Comparison of ENCODE assay signal across 21 cellular contexts in genomic region chr2:189552991-189553404, GRCh38. TPM values are rescaled to one million over a fixed set of nuclear protein-coding genes. Genes with fewer than 3 reads are reported as not detected.
DNase-seq lines count a peak whose midpoint lies in the region; ATAC-seq and TF ChIP-seq lines count a peak whose summit lies in the region.
"Had no signal": no experiment of that assay in that cellular context is flagged by ENCODE, and none has a peak within 500 bp of the region (broad histone marks: within the 10 kb centered on the region; RNA-seq: fewer than 3 reads in every experiment).

No MANE protein-coding gene starts in this region.

- CTCF ChIA-PET in naive thymus-derived CD4-positive, alpha-beta T cell (lab: Charles Lee) = no interaction called here

- no peaks in the 10 kb centered on the region for H3K36me3 ChIP-seq in thoracic aorta
- H3K36me3 ChIP-seq in naive thymus-derived CD4-positive, alpha-beta T cell (ENCODE audit: control insufficient read depth in 2 of 3, insufficient read depth in 3 of 3, low read length in 3 of 3) = no peaks in the 10 kb centered on the region
- H3K36me3 ChIP-seq: BLaER1 treated with 17β-estradiol and CSF1 and Interleukin-3, amounts not matched to agents 10 nM and 100 nM had no signal

- peak; percentile 32 for DNase-seq in NCI-H460 (ENCODE audit: extremely low read depth, low read depth)
- DNase-seq in dermis blood vessel endothelial cell = peak; percentile 14
- DNase-seq in kidney glomerular epithelial cell (lab: John Stamatoyannopoulos, UW) = peak; percentile 19
- DNase-seq in thoracic aorta (ENCODE audit: low spot score) = no peak
- DNase-seq in SIG-M5 treated with dmso at 0.1 percent for 504 hours (lab: John Stamatoyannopoulos, UW; ENCODE audit: unreplicated experiment) = no peak
- DNase-seq in activated T-cell treated with anti-CD3 and anti-CD28 coated beads, Interleukin-2, amount 50 U/mL, for 48 hours = no peak
- DNase-seq in NAMALWA (ENCODE audit: low spot score) = no peak
- DNase-seq in naive thymus-derived CD4-positive, alpha-beta T cell = no peak
- DNase-seq: activated CD4-positive, alpha-beta T cell treated with anti-CD3 and anti-CD28 coated beads for 1 hour; activated naive CD8-positive, alpha-beta T cell treated with anti-CD3 and anti-CD28 coated beads, Interleukin-2, amount 10 ng/mL, durations not matched to agents 7 days and 5 days; DMS79; H9; NCI-H1694 treated with DMSO at 0.1 percent for 48 hours; NCI-H774; nucleus accumbens; RPMI8226; stimulated activated CD4-positive, alpha-beta T cell treated with anti-CD3 and anti-CD28 coated beads, Interleukin-12 subunit alpha, Interleukin-12 subunit beta, amount 100 ng/mL, for 4 hours; T-helper 1 cell had no signal

- H3K9me3 ChIP-seq in thoracic aorta = no peaks in the 10 kb centered on the region
- H3K9me3 ChIP-seq in naive thymus-derived CD4-positive, alpha-beta T cell (ENCODE audit: control insufficient read depth in 2 of 3, low read length in 3 of 3) = no peaks in the 10 kb centered on the region
- H3K9me3 ChIP-seq: BLaER1 treated with 17β-estradiol and CSF1 and Interleukin-3, amounts not matched to agents 10 nM and 100 nM had no signal

- peak overlapping the region; percentile 74 to 86 for H3K27ac ChIP-seq in thoracic aorta
- no peak overlapping the region for H3K27ac ChIP-seq in naive thymus-derived CD4-positive, alpha-beta T cell (ENCODE audit: low read depth, low read length)
- H3K27ac ChIP-seq: BLaER1 treated with 17β-estradiol and CSF1 and Interleukin-3, amounts not matched to agents 10 nM and 100 nM; KMS-11 had no signal

- no peak for ATAC-seq in thoracic aorta (ENCODE audit: insufficient number of reproducible peaks, low FRiP score, low read depth)
- no peak for ATAC-seq in naive thymus-derived CD4-positive, alpha-beta T cell

- H3K4me3 ChIP-seq in thoracic aorta = no peak overlapping the region
- no peak overlapping the region for H3K4me3 ChIP-seq in naive thymus-derived CD4-positive, alpha-beta T cell (ENCODE audit: low read length)
- H3K4me3 ChIP-seq: BLaER1 treated with 17β-estradiol and CSF1 and Interleukin-3, amounts not matched to agents 10 nM and 100 nM had no signal

- H3K9me3 Mint-ChIP-seq in naive thymus-derived CD4-positive, alpha-beta T cell = no peaks in the 10 kb centered on the region
- H3K9me3 Mint-ChIP-seq: activated naive CD8-positive, alpha-beta T cell treated with anti-CD3 and anti-CD28 coated beads, Interleukin-2, amount 10 ng/mL, durations not matched to agents 7 days and 5 days; H9; memory B cell had no signal

- no peak for TF ChIP-seq CTCF in thoracic aorta (IDR thresholded peaks at IDR 0.05)

- peaks cover 44 to 91% of the 10 kb centered on the region in 2 donors for H3K4me1 ChIP-seq in thoracic aorta (ENCODE audit: control insufficient read depth in 1 of 2, low read depth in 2 of 2)
- H3K4me1 ChIP-seq in naive thymus-derived CD4-positive, alpha-beta T cell (ENCODE audit: control insufficient read depth in 2 of 2, insufficient read depth in 2 of 2, low read length in 2 of 2) = no peaks in the 10 kb centered on the region

- peaks cover 0 to 1% (median 0%) of the 10 kb centered on the region in 5 donors for H3K36me3 Mint-ChIP-seq in naive thymus-derived CD4-positive, alpha-beta T cell
- H3K36me3 Mint-ChIP-seq: activated naive CD8-positive, alpha-beta T cell treated with anti-CD3 and anti-CD28 coated beads, Interleukin-2, amount 10 ng/mL, durations not matched to agents 7 days and 5 days; memory B cell had no signal

- no peaks in the 10 kb centered on the region for H3K27me3 ChIP-seq in thoracic aorta (replicated peaks; ENCODE audit: insufficient read depth)
- no peaks in the 10 kb centered on the region for H3K27me3 ChIP-seq in naive thymus-derived CD4-positive, alpha-beta T cell (ENCODE audit: control insufficient read depth in 2 of 2, insufficient read depth in 2 of 2, low read length in 2 of 2)
- H3K27me3 ChIP-seq: BLaER1 treated with 17β-estradiol and CSF1 and Interleukin-3, amounts not matched to agents 10 nM and 100 nM had no signal

- peaks cover 0 to 2% (median 0%) of the 10 kb centered on the region in 5 donors for H3K27me3 Mint-ChIP-seq in naive thymus-derived CD4-positive, alpha-beta T cell
- H3K27me3 Mint-ChIP-seq: activated naive CD8-positive, alpha-beta T cell treated with anti-CD3 and anti-CD28 coated beads, Interleukin-2, amount 10 ng/mL, durations not matched to agents 7 days and 5 days had no signal

- H3K4me1 Mint-ChIP-seq in naive thymus-derived CD4-positive, alpha-beta T cell = no peaks in the 10 kb centered on the region
- H3K4me1 Mint-ChIP-seq: memory B cell had no signal

- no peak overlapping the region for H3K27ac Mint-ChIP-seq in naive thymus-derived CD4-positive, alpha-beta T cell
- H3K27ac Mint-ChIP-seq: activated naive CD8-positive, alpha-beta T cell treated with anti-CD3 and anti-CD28 coated beads, Interleukin-2, amount 10 ng/mL, durations not matched to agents 7 days and 5 days; H9; memory B cell had no signal

- intact Hi-C loops in naive thymus-derived CD4-positive, alpha-beta T cell (cut with micrococcal nuclease) = no loop called here

- POLR2A ChIA-PET in naive thymus-derived CD4-positive, alpha-beta T cell (lab: Charles Lee) = no interaction called here

- no peak overlapping the region for H3K4me3 Mint-ChIP-seq in naive thymus-derived CD4-positive, alpha-beta T cell
- H3K4me3 Mint-ChIP-seq: activated naive CD8-positive, alpha-beta T cell treated with anti-CD3 and anti-CD28 coated beads, Interleukin-2, amount 10 ng/mL, durations not matched to agents 7 days and 5 days; H9; memory B cell had no signal

RNA-seq across cellular contexts. Expression of gene SLC40A1, which starts 27.6 kb away (rescaled TPM):
- total RNA-seq in NCI-H460 (2014; rRNA removed; shearing (Covaris generic)) = 8.8 and 12.5 TPM in 2 replicates
- polyA plus RNA-seq in NCI-H460 (2014; cell fraction: nucleus; rRNA removed) = 4.0 and 11.6 TPM in 2 replicates
- total RNA-seq in dermis blood vessel endothelial cell (98.0 and 113 TPM in 2 replicates), thoracic aorta (100 to 1,000 TPM in 1 of 2 donors, 10 to 100 TPM in 1; 76.5 to 118 TPM)
- total RNA-seq in naive thymus-derived CD4-positive, alpha-beta T cell = 10 to 100 TPM in 4 of 5 experiments, 1 to 10 TPM in 1; 4.2 to 38.0 (median 24.4) TPM
- 100 to 1,000 TPM; 101 to 117 TPM for polyA plus RNA-seq in naive thymus-derived CD4-positive, alpha-beta T cell
- total RNA-seq: H9 had no signal

Comparison
In these comparisons a context has a peak if more than half of its experiments do, and no peak if none do; other contexts are left out.
1. DNase-seq: peak in NCI-H460 (single experiment), dermis blood vessel endothelial cell (single experiment) and kidney glomerular epithelial cell (single experiment); none in thoracic aorta (single experiment), SIG-M5 treated with dmso at 0.1 percent for 504 hours (single experiment), activated T-cell treated with anti-CD3 and anti-CD28 coated beads, Interleukin-2, amount 50 U/mL, for 48 hours (0 of 2), NAMALWA (single experiment) and naive thymus-derived CD4-positive, alpha-beta T cell (0 of 9).